11 cellular contexts compared by ENCODE assay signal in genomic region chr2:213285404-213285803, GRCh38. TPM values are rescaled to one million over a fixed set of nuclear protein-coding genes. Genes with fewer than 3 reads are reported as not detected.
DNase-seq lines count a peak whose midpoint lies in the region; ATAC-seq and TF ChIP-seq lines count a peak whose summit lies in the region.
"Had no signal": no experiment of that assay in that cellular context is flagged by ENCODE, and none has a peak within 500 bp of the region (broad histone marks: within the 10 kb centered on the region; RNA-seq: fewer than 3 reads in every experiment).

No MANE protein-coding gene starts in this region.

- peak overlapping the region; percentile 46 for H3K27ac Mint-ChIP-seq in activated T-cell treated with anti-CD3 and anti-CD28 coated beads, Interleukin-2, amount 50 U/mL, for 72 hours
- H3K27ac Mint-ChIP-seq in activated T-helper 2 cell treated with anti-CD3 and anti-CD28 coated beads, Interferon-gamma antibody, Interleukin-2, Interleukin-4, amounts not matched to agents 10 μg/mL and 5 μg/mL and 100 μg/mL, durations not matched to agents 14 hours and 24 hours and 36 hours = no peak overlapping the region
- peak overlapping the region in 4 of 6 donors; percentile 27 to 84 (median 56) for H3K27ac Mint-ChIP-seq in immature natural killer cell
- H3K27ac Mint-ChIP-seq: stimulated activated naive B cell treated with anti-CD40 and anti-IgM and Interleukin-4, amounts not matched to agents 10 μg/mL and 1 μg/mL and 100 μg/mL, for 72 hours had no signal

- H3K4me3 Mint-ChIP-seq in activated T-cell treated with anti-CD3 and anti-CD28 coated beads, Interleukin-2, amount 50 U/mL, for 72 hours = peak overlapping the region in 1 of 2 donors; percentile 88
- H3K4me3 Mint-ChIP-seq in activated T-helper 2 cell treated with anti-CD3 and anti-CD28 coated beads, Interferon-gamma antibody, Interleukin-2, Interleukin-4, amounts not matched to agents 10 μg/mL and 5 μg/mL and 100 μg/mL, durations not matched to agents 14 hours and 24 hours and 36 hours (ENCODE audit: low read depth) = peak overlapping the region; percentile 51
- peak overlapping the region; percentile 11 to 94 (median 91) for H3K4me3 Mint-ChIP-seq in immature natural killer cell

- intact Hi-C loops in activated T-helper 2 cell treated with anti-CD3 and anti-CD28 coated beads, Interferon-gamma antibody, Interleukin-2, Interleukin-4, amounts not matched to agents 10 μg/mL and 5 μg/mL and 100 μg/mL, durations not matched to agents 14 hours and 24 hours and 36 hours (cut with micrococcal nuclease) = loop anchor here (10.0 kb wide), 1 partner anchor 1519 kb away; the partner anchor contains the start of gene BARD1

- H3K27me3 Mint-ChIP-seq in activated T-cell treated with anti-CD3 and anti-CD28 coated beads, Interleukin-2, amount 50 U/mL, for 72 hours (ENCODE audit: low read depth) = no peaks in the 10 kb centered on the region
- no peaks in the 10 kb centered on the region for H3K27me3 Mint-ChIP-seq in activated T-helper 2 cell treated with anti-CD3 and anti-CD28 coated beads, Interferon-gamma antibody, Interleukin-2, Interleukin-4, amounts not matched to agents 10 μg/mL and 5 μg/mL and 100 μg/mL, durations not matched to agents 14 hours and 24 hours and 36 hours (ENCODE audit: low read depth)
- H3K27me3 Mint-ChIP-seq in immature natural killer cell (ENCODE audit: low read depth in 3 of 3) = peaks cover 0 to 6% (median 1%) of the 10 kb centered on the region in 3 donors
- H3K27me3 Mint-ChIP-seq: stimulated activated naive B cell treated with anti-CD40 and anti-IgM and Interleukin-4, amounts not matched to agents 10 μg/mL and 1 μg/mL and 100 μg/mL, for 72 hours had no signal

- H3K9me3 ChIP-seq in thoracic aorta = no peaks in the 10 kb centered on the region

- H3K36me3 Mint-ChIP-seq in activated T-cell treated with anti-CD3 and anti-CD28 coated beads, Interleukin-2, amount 50 U/mL, for 72 hours (ENCODE audit: insufficient read depth in 2 of 2) = peaks cover 0 to 1% of the 10 kb centered on the region in 2 donors
- H3K36me3 Mint-ChIP-seq in activated T-helper 2 cell treated with anti-CD3 and anti-CD28 coated beads, Interferon-gamma antibody, Interleukin-2, Interleukin-4, amounts not matched to agents 10 μg/mL and 5 μg/mL and 100 μg/mL, durations not matched to agents 14 hours and 24 hours and 36 hours (ENCODE audit: low read depth) = no peaks in the 10 kb centered on the region
- peaks cover 0 to 5% (median 0%) of the 10 kb centered on the region in 3 donors for H3K36me3 Mint-ChIP-seq in immature natural killer cell

- peak overlapping the region; percentile 95 for H3K4me3 ChIP-seq in thoracic aorta

- peaks cover 34% of the 10 kb centered on the region for H3K4me1 Mint-ChIP-seq in activated T-cell treated with anti-CD3 and anti-CD28 coated beads, Interleukin-2, amount 50 U/mL, for 72 hours (ENCODE audit: low read depth)
- H3K4me1 Mint-ChIP-seq in activated T-helper 2 cell treated with anti-CD3 and anti-CD28 coated beads, Interferon-gamma antibody, Interleukin-2, Interleukin-4, amounts not matched to agents 10 μg/mL and 5 μg/mL and 100 μg/mL, durations not matched to agents 14 hours and 24 hours and 36 hours (ENCODE audit: low read depth) = peaks cover 24% of the 10 kb centered on the region
- H3K4me1 Mint-ChIP-seq in immature natural killer cell = peaks cover 15 to 35% of the 10 kb centered on the region in 2 donors

- H3K27me3 ChIP-seq in thoracic aorta (replicated peaks; ENCODE audit: insufficient read depth) = no peaks in the 10 kb centered on the region

- no peak for TF ChIP-seq CTCF in thoracic aorta (IDR thresholded peaks at IDR 0.05)

- H3K9me3 Mint-ChIP-seq in activated T-cell treated with anti-CD3 and anti-CD28 coated beads, Interleukin-2, amount 50 U/mL, for 72 hours = no peaks in the 10 kb centered on the region
- H3K9me3 Mint-ChIP-seq in activated T-helper 2 cell treated with anti-CD3 and anti-CD28 coated beads, Interferon-gamma antibody, Interleukin-2, Interleukin-4, amounts not matched to agents 10 μg/mL and 5 μg/mL and 100 μg/mL, durations not matched to agents 14 hours and 24 hours and 36 hours = no peaks in the 10 kb centered on the region
- no peaks in the 10 kb centered on the region for H3K9me3 Mint-ChIP-seq in immature natural killer cell
- H3K9me3 Mint-ChIP-seq: stimulated activated naive B cell treated with anti-CD40 and anti-IgM and Interleukin-4, amounts not matched to agents 10 μg/mL and 1 μg/mL and 100 μg/mL, for 72 hours had no signal

- H3K36me3 ChIP-seq in thoracic aorta = no peaks in the 10 kb centered on the region

- no peak for DNase-seq in activated T-cell treated with anti-CD3 and anti-CD28 coated beads, Interleukin-2, amount 50 U/mL, for 72 hours
- DNase-seq in activated T-cell treated with anti-CD3 and anti-CD28 coated beads for 4 hours (no peak), immature natural killer cell (no peak), thoracic aorta (ENCODE audit: low spot score) (no peak), 8988T (no peak), iPS-NIHi11 (ENCODE audit: low spot score) (no peak)
- no peak for DNase-seq in activated T-helper 2 cell treated with anti-CD3 and anti-CD28 coated beads, Interferon-gamma antibody, Interleukin-2, Interleukin-4, amounts not matched to agents 10 μg/mL and 5 μg/mL and 100 μg/mL, durations not matched to agents 14 hours and 24 hours and 36 hours (ENCODE audit: low spot score)
- DNase-seq in stimulated activated naive CD4-positive, alpha-beta T cell treated with Interleukin-2 at 50 U/mL for 16 hours (lab: John Stamatoyannopoulos, UW) = no peak
- DNase-seq: C1 segment of cervical spinal cord; NCI-H2107; stimulated activated naive B cell treated with anti-CD40 and anti-IgM and Interleukin-4, amounts not matched to agents 10 μg/mL and 1 μg/mL and 100 μg/mL, for 72 hours had no signal

- H3K27ac ChIP-seq in thoracic aorta = no peak overlapping the region

- peaks cover 7 to 43% of the 10 kb centered on the region in 2 donors for H3K4me1 ChIP-seq in thoracic aorta (ENCODE audit: control insufficient read depth in 1 of 2, low read depth in 2 of 2)

- no peak for ATAC-seq in activated T-cell treated with anti-CD3 and anti-CD28 coated beads, Interleukin-2, amount 50 U/mL, for 72 hours (replicated peaks in 1 of 2)
- no peak for ATAC-seq in thoracic aorta (ENCODE audit: insufficient number of reproducible peaks, low FRiP score, low read depth)

RNA-seq across cellular contexts. Expression of gene SPAG16, which starts 1.1 kb away (rescaled TPM):
- 1 to 10 TPM; 8.2 to 9.0 TPM for total RNA-seq in activated T-cell treated with anti-CD3 and anti-CD28 coated beads, Interleukin-2, amount 50 U/mL, for 72 hours
- total RNA-seq in activated T-helper 2 cell treated with anti-CD3 and anti-CD28 coated beads, Interferon-gamma antibody, Interleukin-2, Interleukin-4, amounts not matched to agents 10 μg/mL and 5 μg/mL and 100 μg/mL, durations not matched to agents 14 hours and 24 hours and 36 hours = 7.5 and 8.0 TPM in 2 replicates
- polyA plus RNA-seq in immature natural killer cell = 10 to 100 TPM in 2 of 3 donors, 1 to 10 TPM in 1; 9.7 to 18.6 (median 11.5) TPM
- 10 to 100 TPM in 1 of 2 donors, 1 to 10 TPM in 1; 7.4 to 26.3 TPM for total RNA-seq in thoracic aorta
